In the genomic region with DNA sequence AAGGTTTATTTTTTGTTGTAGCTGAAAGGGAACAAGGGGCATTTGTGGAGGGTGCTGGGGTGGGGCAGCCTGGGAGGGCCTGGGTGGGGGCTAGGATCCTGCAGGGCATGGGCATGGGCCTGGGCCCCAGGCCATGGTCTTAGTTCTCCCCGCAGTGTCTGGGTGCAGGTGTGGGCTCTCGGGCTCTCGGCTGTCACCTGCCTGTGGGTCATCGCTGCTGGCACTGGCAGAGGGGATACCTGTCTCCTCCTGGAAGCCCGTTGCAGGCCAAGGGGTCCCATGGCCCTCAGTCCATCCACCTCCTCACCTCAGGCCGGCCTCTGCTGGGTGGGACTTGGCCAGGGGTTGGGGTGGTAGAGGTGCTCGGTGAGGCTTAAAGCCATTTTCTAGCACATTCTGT, we compare ENCODE assay signal across 39 cellular contexts.
"Had no signal": no experiment of that assay in that cellular context is flagged by ENCODE, and none has a peak within 500 bp of the region (broad histone marks: within the 10 kb centered on the region; RNA-seq: fewer than 3 reads in every experiment).

No MANE protein-coding gene starts in this region.

- H3K4me3 ChIP-seq: adrenal gland, ascending aorta, body of pancreas, breast epithelium, cardiac muscle cell had no signal

- H3K9me3 ChIP-seq: adrenal gland, ascending aorta, body of pancreas, breast epithelium had no signal

- H3K4me1 Mint-ChIP-seq: activated naive CD4-positive, alpha-beta T cell treated with anti-CD3 and anti-CD28 coated beads, Interleukin-2, amount 10 ng/mL, durations not matched to agents 7 days and 5 days; activated naive CD4-positive, alpha-beta T cell treated with anti-CD3 and anti-CD28 coated beads, Interleukin-2, amount 50 U/mL, for 24 hours; activated naive CD8-positive, alpha-beta T cell treated with anti-CD3 and anti-CD28 coated beads, Interleukin-2, amount 10 ng/mL, durations not matched to agents 7 days and 5 days; activated naive CD8-positive, alpha-beta T cell treated with anti-CD3 and anti-CD28 coated beads, Interleukin-2, amount 50 U/mL, for 24 hours; activated T-helper 17 cell treated with anti-CD3 and anti-CD28 coated beads, Interleukin-2, amount 50 U/mL, for 72 hours; brain had no signal

- DNase-seq: activated effector memory CD4-positive, alpha-beta T cell treated with anti-CD3 and anti-CD28 coated beads, Interleukin-2, amount 50 U/mL, for 16 hours; activated effector memory CD4-positive, alpha-beta T cell treated with Interleukin-2 at 50 U/mL for 16 hours; activated gamma-delta T cell; activated gamma-delta T cell treated with Interleukin-2 at 50 U/mL for 16 hours; activated naive CD4-positive, alpha-beta T cell; activated naive CD4-positive, alpha-beta T cell treated with anti-CD3 and anti-CD28 coated beads for 36 hours; activated naive CD4-positive, alpha-beta T cell treated with anti-CD3 and anti-CD28 coated beads, Interleukin-2, amount 10 ng/mL, durations not matched to agents 7 days and 5 days; activated naive CD4-positive, alpha-beta T cell treated with anti-CD3 and anti-CD28 coated beads, Interleukin-2, amount 50 U/mL, for 16 hours; activated naive CD4-positive, alpha-beta T cell treated with Interleukin-2 at 50 U/mL for 16 hours; activated naive CD8-positive, alpha-beta T cell treated with anti-CD3 and anti-CD28 coated beads for 36 hours; activated naive CD8-positive, alpha-beta T cell treated with anti-CD3 and anti-CD28 coated beads, Interleukin-2, amount 10 ng/mL, durations not matched to agents 7 days and 5 days; activated naive CD8-positive, alpha-beta T cell treated with anti-CD3 and anti-CD28 coated beads, Interleukin-2, amount 50 U/mL, for 24 hours; activated T-cell treated with anti-CD3 and anti-CD28 coated beads, Interleukin-2, amount 50 U/mL, for 24 hours; activated T-cell treated with anti-CD3 and anti-CD28 coated beads, Interleukin-2, amount 50 U/mL, for 4 hours; activated T-cell treated with anti-CD3 and anti-CD28 coated beads, Interleukin-2, amount 50 U/mL, for 48 hours; activated T-cell treated with anti-CD3 and anti-CD28 coated beads, Interleukin-2, amount 50 U/mL, for 72 hours; adrenal gland; amniotic stem cell; amygdala; anterior cingulate cortex; aorta; body of pancreas; brain microvascular endothelial cell; caudate nucleus; central memory CD4-positive, alpha-beta T cell; cerebellar nuclear complex had no signal

- FAIRE-seq: astrocyte, bronchial epithelial cell had no signal

- H3K27me3 Mint-ChIP-seq: activated naive CD4-positive, alpha-beta T cell treated with anti-CD3 and anti-CD28 coated beads, Interleukin-2, amount 10 ng/mL, durations not matched to agents 7 days and 5 days; activated naive CD4-positive, alpha-beta T cell treated with anti-CD3 and anti-CD28 coated beads, Interleukin-2, amount 50 U/mL, for 24 hours; activated naive CD8-positive, alpha-beta T cell; activated naive CD8-positive, alpha-beta T cell treated with anti-CD3 and anti-CD28 coated beads for 36 hours; activated naive CD8-positive, alpha-beta T cell treated with anti-CD3 and anti-CD28 coated beads, Interleukin-2, amount 10 ng/mL, durations not matched to agents 7 days and 5 days; activated naive CD8-positive, alpha-beta T cell treated with anti-CD3 and anti-CD28 coated beads, Interleukin-2, amount 50 U/mL, for 24 hours; activated T-cell treated with anti-CD3 and anti-CD28 coated beads, Interleukin-2, amount 50 U/mL, for 24 hours; activated T-helper 17 cell treated with anti-CD3 and anti-CD28 coated beads, Interleukin-2, amount 50 U/mL, for 72 hours; central memory CD8-positive, alpha-beta T cell had no signal

- H3K4me3 Mint-ChIP-seq: activated naive CD4-positive, alpha-beta T cell treated with anti-CD3 and anti-CD28 coated beads for 36 hours; activated naive CD4-positive, alpha-beta T cell treated with anti-CD3 and anti-CD28 coated beads, Interleukin-2, amount 10 ng/mL, durations not matched to agents 7 days and 5 days; activated naive CD4-positive, alpha-beta T cell treated with anti-CD3 and anti-CD28 coated beads, Interleukin-2, amount 50 U/mL, for 24 hours; activated naive CD8-positive, alpha-beta T cell; activated naive CD8-positive, alpha-beta T cell treated with anti-CD3 and anti-CD28 coated beads for 36 hours; activated naive CD8-positive, alpha-beta T cell treated with anti-CD3 and anti-CD28 coated beads, Interleukin-2, amount 10 ng/mL, durations not matched to agents 7 days and 5 days; activated naive CD8-positive, alpha-beta T cell treated with anti-CD3 and anti-CD28 coated beads, Interleukin-2, amount 50 U/mL, for 24 hours; activated T-cell treated with anti-CD3 and anti-CD28 coated beads, Interleukin-2, amount 50 U/mL, for 24 hours; activated T-cell treated with anti-CD3 and anti-CD28 coated beads, Interleukin-2, amount 50 U/mL, for 4 hours; activated T-cell treated with anti-CD3 and anti-CD28 coated beads, Interleukin-2, amount 50 U/mL, for 72 hours; activated T-helper 1 cell treated with anti-CD3 and anti-CD28 coated beads, Interleukin-12 subunit alpha, Interleukin-12 subunit beta, Interleukin-2, Interleukin-4 antibody, amounts not matched to agents 30 ng/mL and 10 ng/mL and 1 ng/mL, durations not matched to agents 14 hours and 24 hours and 36 hours; activated T-helper 17 cell treated with anti-CD3 and anti-CD28 coated beads, Interleukin-2, amount 50 U/mL, for 72 hours; brain; central memory CD8-positive, alpha-beta T cell had no signal

- H3K27ac Mint-ChIP-seq: activated naive CD4-positive, alpha-beta T cell treated with anti-CD3 and anti-CD28 coated beads for 36 hours; activated naive CD4-positive, alpha-beta T cell treated with anti-CD3 and anti-CD28 coated beads, Interleukin-2, amount 10 ng/mL, durations not matched to agents 7 days and 5 days; activated naive CD4-positive, alpha-beta T cell treated with anti-CD3 and anti-CD28 coated beads, Interleukin-2, amount 50 U/mL, for 24 hours; activated naive CD8-positive, alpha-beta T cell; activated naive CD8-positive, alpha-beta T cell treated with anti-CD3 and anti-CD28 coated beads for 36 hours; activated naive CD8-positive, alpha-beta T cell treated with anti-CD3 and anti-CD28 coated beads, Interleukin-2, amount 10 ng/mL, durations not matched to agents 7 days and 5 days; activated naive CD8-positive, alpha-beta T cell treated with anti-CD3 and anti-CD28 coated beads, Interleukin-2, amount 50 U/mL, for 24 hours; activated T-cell treated with anti-CD3 and anti-CD28 coated beads, Interleukin-2, amount 50 U/mL, for 24 hours; activated T-cell treated with anti-CD3 and anti-CD28 coated beads, Interleukin-2, amount 50 U/mL, for 72 hours; activated T-helper 1 cell treated with anti-CD3 and anti-CD28 coated beads, Interleukin-12 subunit alpha, Interleukin-12 subunit beta, Interleukin-2, Interleukin-4 antibody, amounts not matched to agents 30 ng/mL and 10 ng/mL and 1 ng/mL, durations not matched to agents 14 hours and 24 hours and 36 hours; activated T-helper 17 cell treated with anti-CD3 and anti-CD28 coated beads, Interleukin-2, amount 50 U/mL, for 72 hours; activated T-helper 2 cell treated with anti-CD3 and anti-CD28 coated beads, Interferon-gamma antibody, Interleukin-2, Interleukin-4, amounts not matched to agents 10 μg/mL and 5 μg/mL and 100 μg/mL, durations not matched to agents 14 hours and 24 hours and 36 hours; brain had no signal

- H3K4me1 ChIP-seq: ascending aorta had no signal

- H3K27me3 ChIP-seq: adrenal gland, ascending aorta, body of pancreas, brain microvascular endothelial cell, breast epithelium, cardiac muscle cell had no signal

- H3K36me3 ChIP-seq: breast epithelium had no signal

- H3K36me3 Mint-ChIP-seq: activated naive CD4-positive, alpha-beta T cell treated with anti-CD3 and anti-CD28 coated beads, Interleukin-2, amount 50 U/mL, for 72 hours; activated naive CD8-positive, alpha-beta T cell; activated naive CD8-positive, alpha-beta T cell treated with anti-CD3 and anti-CD28 coated beads for 36 hours had no signal

- H3K27ac ChIP-seq: ascending aorta, body of pancreas, brain microvascular endothelial cell, breast epithelium, cardiac muscle cell had no signal

- ATAC-seq: activated naive CD4-positive, alpha-beta T cell treated with anti-CD3 and anti-CD28 coated beads, Interleukin-2, amount 50 U/mL, for 72 hours; activated naive CD8-positive, alpha-beta T cell treated with anti-CD3 and anti-CD28 coated beads, Interleukin-2, amount 50 U/mL, for 24 hours; activated T-cell treated with anti-CD3 and anti-CD28 coated beads, Interleukin-2, amount 50 U/mL, for 4 hours; activated T-cell treated with anti-CD3 and anti-CD28 coated beads, Interleukin-2, amount 50 U/mL, for 72 hours; activated T-helper 17 cell treated with anti-CD3 and anti-CD28 coated beads, Interleukin-2, amount 50 U/mL, for 72 hours; body of pancreas had no signal

- H3K9me3 Mint-ChIP-seq: activated naive CD4-positive, alpha-beta T cell treated with anti-CD3 and anti-CD28 coated beads for 36 hours; activated naive CD4-positive, alpha-beta T cell treated with anti-CD3 and anti-CD28 coated beads, Interleukin-2, amount 10 ng/mL, durations not matched to agents 7 days and 5 days; activated naive CD4-positive, alpha-beta T cell treated with anti-CD3 and anti-CD28 coated beads, Interleukin-2, amount 50 U/mL, for 24 hours; activated naive CD4-positive, alpha-beta T cell treated with anti-CD3 and anti-CD28 coated beads, Interleukin-2, amount 50 U/mL, for 72 hours; activated naive CD8-positive, alpha-beta T cell treated with anti-CD3 and anti-CD28 coated beads for 36 hours; activated naive CD8-positive, alpha-beta T cell treated with anti-CD3 and anti-CD28 coated beads, Interleukin-2, amount 10 ng/mL, durations not matched to agents 7 days and 5 days; activated naive CD8-positive, alpha-beta T cell treated with anti-CD3 and anti-CD28 coated beads, Interleukin-2, amount 50 U/mL, for 24 hours; activated T-cell treated with anti-CD3 and anti-CD28 coated beads, Interleukin-2, amount 50 U/mL, for 24 hours; activated T-cell treated with anti-CD3 and anti-CD28 coated beads, Interleukin-2, amount 50 U/mL, for 4 hours; activated T-cell treated with anti-CD3 and anti-CD28 coated beads, Interleukin-2, amount 50 U/mL, for 72 hours; activated T-helper 1 cell treated with anti-CD3 and anti-CD28 coated beads, Interleukin-12 subunit alpha, Interleukin-12 subunit beta, Interleukin-2, Interleukin-4 antibody, amounts not matched to agents 30 ng/mL and 10 ng/mL and 1 ng/mL, durations not matched to agents 14 hours and 24 hours and 36 hours; activated T-helper 17 cell treated with anti-CD3 and anti-CD28 coated beads, Interleukin-2, amount 50 U/mL, for 72 hours; activated T-helper 2 cell treated with anti-CD3 and anti-CD28 coated beads, Interferon-gamma antibody, Interleukin-2, Interleukin-4, amounts not matched to agents 10 μg/mL and 5 μg/mL and 100 μg/mL, durations not matched to agents 14 hours and 24 hours and 36 hours; brain; central memory CD8-positive, alpha-beta T cell had no signal
